Comparison of ENCODE assay signal across 8 cellular contexts in the genomic region with DNA sequence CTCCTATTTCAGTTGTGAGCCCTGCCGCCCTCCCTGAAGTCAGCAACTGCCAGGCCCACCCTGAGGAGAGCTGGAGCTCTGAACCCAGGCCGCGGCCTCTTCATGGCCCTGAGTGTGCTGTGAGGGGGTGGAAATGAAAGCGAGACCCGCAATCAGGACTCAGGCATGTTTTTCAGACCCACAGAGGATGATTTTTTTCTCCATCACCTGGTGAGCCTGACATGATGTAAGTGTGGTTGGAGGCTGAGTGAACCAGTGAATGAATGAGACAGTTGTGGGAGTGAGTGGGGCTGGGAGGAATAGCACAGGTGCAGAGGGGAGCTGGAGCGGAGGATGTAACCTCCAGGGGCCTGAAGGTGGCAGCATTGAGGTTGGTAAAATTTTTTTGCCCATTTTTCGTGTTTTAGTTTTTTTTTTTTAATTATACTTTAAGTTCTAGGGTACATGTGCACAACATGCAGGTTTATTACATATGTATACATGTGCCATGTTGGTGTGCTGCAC. TPM values are rescaled to one million over a fixed set of nuclear protein-coding genes. Genes with fewer than 3 reads are reported as not detected.
DNase-seq lines count a peak whose midpoint lies in the region; ATAC-seq, FAIRE-seq and TF ChIP-seq lines count a peak whose summit lies in the region.

No MANE protein-coding gene starts in this region.

- no peak overlapping the region for H2BK12ac ChIP-seq in H9 (ENCODE audit: insufficient read length, low read depth, low read length)

- no peak overlapping the region for H3K4me2 ChIP-seq in H9 (ENCODE audit: insufficient read depth, insufficient read length, low read length)
- H3K4me2 ChIP-seq in SK-N-SH: no peak overlapping the region
- H3K4me2 ChIP-seq in endothelial cell of umbilical vein (ENCODE audit: insufficient read depth, low read length): no peak overlapping the region

- FAIRE-seq in endothelial cell of umbilical vein (lab: Jason Lieb, UNC): peak; percentile 35

- no peak overlapping the region for H2BK5ac ChIP-seq in H9 (ENCODE audit: insufficient read length, low read length)

- CTCF ChIA-PET in SK-N-SH (lab: Yijun Ruan, JAX) (interaction anchor here (0.6 to 2.2 kb wide), 5 partner anchors 10 to 169 kb away, joined by 3 to 7 read pairs (median 4); partner anchors contain the start of gene ULBP3), endothelial cell of umbilical vein (lab: Charles Lee) (interaction anchor here (0.8 to 1.9 kb wide), 7 partner anchors 9 to 328 kb away, joined by 3 to 20 read pairs (median 3); no protein-coding TSS in a partner anchor)

- H3K36me3 Mint-ChIP-seq in H9 (ENCODE audit: insufficient read depth in 1 of 3, low read depth in 3 of 3): no peaks in the 10 kb centered on the region
- peaks cover 8% of the 10 kb centered on the region for H3K36me3 Mint-ChIP-seq in activated T-helper 2 cell treated with anti-CD3 and anti-CD28 coated beads, Interferon-gamma antibody, Interleukin-2, Interleukin-4, amounts not matched to agents 10 μg/mL and 5 μg/mL and 100 μg/mL, durations not matched to agents 14 hours and 24 hours and 36 hours (ENCODE audit: low read depth)

- no CpG with 5 or more reads among the region's 7 CpGs for WGBS in H9 (ENCODE audit: extremely low coverage, insufficient read length, low lambda C conversion rate)
- 33% methylated on average over 7 of the region's 7 CpGs for WGBS in SK-N-SH (ENCODE audit: low lambda C conversion rate)

- no peak overlapping the region for H2AFZ ChIP-seq in H9 (ENCODE audit: low read length)
- no peak overlapping the region for H2AFZ ChIP-seq in SK-N-SH (ENCODE audit: low read depth)
- H2AFZ ChIP-seq in endothelial cell of umbilical vein (ENCODE audit: low read depth, low read length): no peak overlapping the region

- H3K9ac ChIP-seq in H9 (ENCODE audit: extremely low read depth, insufficient read length, low read length) (no peak overlapping the region), SK-N-SH (no peak overlapping the region), endothelial cell of umbilical vein (replicated peaks; ENCODE audit: extremely low read depth, insufficient read depth, low read length) (no peak overlapping the region)

- TF ChIP-seq CTCF in H9 (conservative IDR thresholded peaks at IDR 0.05) (peak; percentile 72), SK-N-SH (IDR thresholded peaks at IDR 0.05) (peak; percentile 62), endothelial cell of umbilical vein (IDR thresholded peaks at IDR 0.05; ENCODE audit: extremely low read depth in 1 of 2, insufficient read depth in 1 of 2, low read depth in 1 of 2, low read length in 2 of 2) (peak; percentile 29 to 48)

- H3K79me1 ChIP-seq in H9 (ENCODE audit: insufficient read depth, low read depth, low read length, poor library complexity, severe bottlenecking): no peaks in the 10 kb centered on the region

- H3K9me3 ChIP-seq in H9 (ENCODE audit: control insufficient read depth, low read depth, low read length): no peaks in the 10 kb centered on the region
- no peaks in the 10 kb centered on the region for H3K9me3 ChIP-seq in SK-N-SH
- H3K9me3 ChIP-seq in endothelial cell of umbilical vein (replicated peaks; ENCODE audit: control insufficient read depth, insufficient read depth, low read length): no peaks in the 10 kb centered on the region

- peaks cover 7 to 8% of the 10 kb centered on the region in 2 experiments for H3K4me1 Mint-ChIP-seq in H9
- H3K4me1 Mint-ChIP-seq in activated T-helper 2 cell treated with anti-CD3 and anti-CD28 coated beads, Interferon-gamma antibody, Interleukin-2, Interleukin-4, amounts not matched to agents 10 μg/mL and 5 μg/mL and 100 μg/mL, durations not matched to agents 14 hours and 24 hours and 36 hours (ENCODE audit: low read depth): peaks cover 30% of the 10 kb centered on the region

- peaks cover 76% of the 10 kb centered on the region for H3K27me3 Mint-ChIP-seq in H9 (ENCODE audit: low read depth)
- H3K27me3 Mint-ChIP-seq in activated T-helper 2 cell treated with anti-CD3 and anti-CD28 coated beads, Interferon-gamma antibody, Interleukin-2, Interleukin-4, amounts not matched to agents 10 μg/mL and 5 μg/mL and 100 μg/mL, durations not matched to agents 14 hours and 24 hours and 36 hours (ENCODE audit: low read depth): peaks cover 44% of the 10 kb centered on the region

- no peaks in the 10 kb centered on the region for H3K9me1 ChIP-seq in endothelial cell of umbilical vein (replicated peaks; ENCODE audit: control insufficient read depth, extremely low read depth, insufficient read depth, low read length)

- no peak overlapping the region for H3K27ac ChIP-seq in H9 (ENCODE audit: insufficient read length, low read depth, low read length)
- no peak overlapping the region for H3K27ac ChIP-seq in SK-N-SH (ENCODE audit: low read depth in 2 of 2, low read length in 1 of 2)
- no peak overlapping the region for H3K27ac ChIP-seq in endothelial cell of umbilical vein (ENCODE audit: insufficient read depth, low read depth, low read length)

- H4K8ac ChIP-seq in H9 (replicated peaks; ENCODE audit: insufficient read length, low read depth, low read length): no peak overlapping the region

- no peak overlapping the region for H3K56ac ChIP-seq in H9 (ENCODE audit: insufficient read length, low read depth, low read length)

- H4K5ac ChIP-seq in H9 (ENCODE audit: insufficient read length, low read depth, low read length): no peak overlapping the region

- POLR2A ChIA-PET in SK-N-SH (lab: Yijun Ruan, JAX) (no interaction called here), endothelial cell of umbilical vein (lab: Charles Lee) (no interaction called here)

- intact Hi-C loops in endothelial cell of umbilical vein (cut with micrococcal nuclease): no loop called here
- intact Hi-C loops in activated T-helper 2 cell treated with anti-CD3 and anti-CD28 coated beads, Interferon-gamma antibody, Interleukin-2, Interleukin-4, amounts not matched to agents 10 μg/mL and 5 μg/mL and 100 μg/mL, durations not matched to agents 14 hours and 24 hours and 36 hours (cut with micrococcal nuclease): loop anchor here (5.0 to 10.0 kb wide), 4 partner anchors 60 to 442 kb away; partner anchors contain the start of genes GINM1, LATS1, LRP11 and ULBP3

- H3K27me3 ChIP-seq in H9 (ENCODE audit: insufficient read depth, low read length) (peaks cover 28% of the 10 kb centered on the region), SK-N-SH (ENCODE audit: insufficient read depth) (peaks cover 22% of the 10 kb centered on the region), endothelial cell of umbilical vein (ENCODE audit: control insufficient read depth in 2 of 2, insufficient read depth in 2 of 2, low read length in 2 of 2) (peaks cover 13 to 24% of the 10 kb centered on the region in 2 experiments)

- H3F3A ChIP-seq in SK-N-SH (replicated peaks; ENCODE audit: insufficient read depth): no peaks in the 10 kb centered on the region

- no peaks in the 10 kb centered on the region for H3K79me2 ChIP-seq in H9 (ENCODE audit: insufficient read depth, low read length)
- H3K79me2 ChIP-seq in SK-N-SH (ENCODE audit: insufficient read depth): no peaks in the 10 kb centered on the region
- no peaks in the 10 kb centered on the region for H3K79me2 ChIP-seq in endothelial cell of umbilical vein (ENCODE audit: control insufficient read depth, insufficient read depth, low read length)

- peak; percentile 15; the same call in 1 of the 2 replicates for TF ChIP-seq RAD21 in SK-N-SH (IDR thresholded peaks at IDR 0.05; ENCODE audit: low read length)

- no peak for TF ChIP-seq POLR2A in endothelial cell of umbilical vein (IDR thresholded peaks at IDR 0.05; ENCODE audit: low read depth, low read length)

- H3K23me2 ChIP-seq in H9 (ENCODE audit: insufficient read length, low read depth, low read length, poor library complexity, severe bottlenecking): peaks cover 5% of the 10 kb centered on the region

- no peak overlapping the region for H2BK120ac ChIP-seq in H9 (ENCODE audit: low read depth, low read length, poor library complexity, severe bottlenecking)

- TF ChIP-seq EP300 in SK-N-SH (IDR thresholded peaks at IDR 0.05; ENCODE audit: borderline replicate concordance in 1 of 2, low read depth in 1 of 2, low read length in 1 of 2): no peak

- H3K23ac ChIP-seq in H9 (ENCODE audit: insufficient read length, low read depth, low read length): no peak overlapping the region

- no peak overlapping the region for H3T11ph ChIP-seq in H9 (ENCODE audit: low read length)

- no peak for ATAC-seq in HG02763 (IDR thresholded peaks at IDR 0.05; ENCODE audit: unreplicated experiment)

- H3K4me3 ChIP-seq in SK-N-SH (ENCODE audit: low read depth in 2 of 2, low read length in 1 of 2) (no peak overlapping the region; a peak in 1 of 4 replicates), endothelial cell of umbilical vein (replicated peaks in 1 of 3; ENCODE audit: insufficient read depth in 1 of 3, low read depth in 1 of 3, low read length in 3 of 3) (no peak overlapping the region)

- no peak overlapping the region for H3K18ac ChIP-seq in H9 (ENCODE audit: insufficient read length, low read depth, low read length)

- no TSS peak for BruUV-seq in endothelial cell of umbilical vein (replicated peaks; lab: Mats Ljungman, UMichigan)

- H3K9me2 ChIP-seq in SK-N-SH: no peaks in the 10 kb centered on the region

- dilution Hi-C loops in endothelial cell of umbilical vein (cut with MboI; ENCODE audit: extremely low pct_ligation_motif_present, low sequenced_read_pairs): no loop called here

- H4K91ac ChIP-seq in H9 (ENCODE audit: insufficient read length, low read depth, low read length): no peak overlapping the region

- H3K27ac Mint-ChIP-seq in H9: no peak overlapping the region
- H3K27ac Mint-ChIP-seq in activated T-helper 2 cell treated with anti-CD3 and anti-CD28 coated beads, Interferon-gamma antibody, Interleukin-2, Interleukin-4, amounts not matched to agents 10 μg/mL and 5 μg/mL and 100 μg/mL, durations not matched to agents 14 hours and 24 hours and 36 hours: no peak overlapping the region

- no peaks in the 10 kb centered on the region for H3K4me1 ChIP-seq in H9 (ENCODE audit: insufficient read depth, low read length)
- H3K4me1 ChIP-seq in SK-N-SH (ENCODE audit: control insufficient read depth in 1 of 2, insufficient read depth in 2 of 2, low read depth in 1 of 2, low read length in 1 of 2): peaks cover 0 to 3% of the 10 kb centered on the region in 2 experiments; a peak in 1 of 4 replicates
- H3K4me1 ChIP-seq in endothelial cell of umbilical vein (ENCODE audit: control insufficient read depth, extremely low read depth, insufficient read depth, low read length): peaks cover 2% of the 10 kb centered on the region

- H3K4me3 Mint-ChIP-seq in H9: peak overlapping the region in 1 of 2 experiments; percentile 25; a peak in 2 of 5 replicates
- H3K4me3 Mint-ChIP-seq in activated T-helper 2 cell treated with anti-CD3 and anti-CD28 coated beads, Interferon-gamma antibody, Interleukin-2, Interleukin-4, amounts not matched to agents 10 μg/mL and 5 μg/mL and 100 μg/mL, durations not matched to agents 14 hours and 24 hours and 36 hours (ENCODE audit: low read depth): no peak overlapping the region

- H2BK15ac ChIP-seq in H9 (ENCODE audit: low read depth, low read length): no peak overlapping the region

- DNase-seq in CD1c-positive myeloid dendritic cell (ENCODE audit: extremely low spot score) (peak; percentile 8), H9 (no peak), SK-N-SH (peak; percentile 61), endothelial cell of umbilical vein (ENCODE audit: low read depth, low spot score) (no peak), dedifferentiated amniotic fluid mesenchymal stem cell (ENCODE audit: extremely low spot score) (no peak)
- peak; percentile 32 for DNase-seq in stimulated activated CD4-positive, alpha-beta T cell treated with anti-CD3 and anti-CD28 coated beads, Interleukin-2, amount 100 ng/mL, for 4 hours (ENCODE audit: low read depth)
- no peak for DNase-seq in activated T-helper 2 cell treated with anti-CD3 and anti-CD28 coated beads, Interferon-gamma antibody, Interleukin-2, Interleukin-4, amounts not matched to agents 10 μg/mL and 5 μg/mL and 100 μg/mL, durations not matched to agents 14 hours and 24 hours and 36 hours (ENCODE audit: low spot score)

- H3K14ac ChIP-seq in H9 (ENCODE audit: insufficient read depth, low read length): no peak overlapping the region

- H3K9me3 Mint-ChIP-seq in H9: peaks cover 0 to 2% of the 10 kb centered on the region in 2 experiments; a peak in 3 of 5 replicates
- no peaks in the 10 kb centered on the region for H3K9me3 Mint-ChIP-seq in activated T-helper 2 cell treated with anti-CD3 and anti-CD28 coated beads, Interferon-gamma antibody, Interleukin-2, Interleukin-4, amounts not matched to agents 10 μg/mL and 5 μg/mL and 100 μg/mL, durations not matched to agents 14 hours and 24 hours and 36 hours

- H4K20me1 ChIP-seq in H9 (ENCODE audit: control insufficient read depth, insufficient read depth, insufficient read length): no peaks in the 10 kb centered on the region
- H4K20me1 ChIP-seq in SK-N-SH (ENCODE audit: insufficient read depth): no peaks in the 10 kb centered on the region
- H4K20me1 ChIP-seq in endothelial cell of umbilical vein (replicated peaks; ENCODE audit: control insufficient read depth, extremely low read depth, insufficient read depth, low read length): no peaks in the 10 kb centered on the region

- H2AK5ac ChIP-seq in H9 (ENCODE audit: insufficient read length, low read length): no peak overlapping the region

- no peaks in the 10 kb centered on the region for H3K36me3 ChIP-seq in SK-N-SH (replicated peaks in 1 of 2; ENCODE audit: control insufficient read depth in 1 of 2, insufficient read depth in 2 of 2, low read length in 1 of 2)
- H3K36me3 ChIP-seq in endothelial cell of umbilical vein (ENCODE audit: control insufficient read depth in 2 of 2, extremely low read depth in 1 of 2, insufficient read depth in 2 of 2, low read length in 2 of 2): no peaks in the 10 kb centered on the region

- H3K4ac ChIP-seq in H9 (ENCODE audit: low read depth, low read length): no peak overlapping the region

- no peak overlapping the region for H2BK20ac ChIP-seq in H9 (ENCODE audit: low read depth, low read length, poor library complexity, severe bottlenecking)

RNA-seq across cellular contexts. Expression of gene RAET1L, which starts 18.3 kb away (rescaled TPM):
- total RNA-seq in H9 (2021) (not detected in 2 replicates), endothelial cell of umbilical vein (not detected in 2 replicates)
- polyA plus RNA-seq in SK-N-SH (2012; rRNA removed) (not detected in 2 replicates), endothelial cell of umbilical vein (not detected in 2 replicates)
- not detected in 2 replicates for polyA plus RNA-seq in SK-N-SH (2012; cell fraction: cytosol; rRNA removed)
- polyA plus RNA-seq in SK-N-SH (2012; cell fraction: nucleus; rRNA removed): 0.05 TPM in 1 of 2 replicates, not detected in the other
- polyA plus RNA-seq in endothelial cell of umbilical vein (2011; cell fraction: cytosol; rRNA removed): not detected in 2 replicates
- polyA plus RNA-seq in endothelial cell of umbilical vein (2011; cell fraction: nucleus; rRNA removed): not detected in 2 replicates
- not detected in 2 replicates for polyA plus RNA-seq in endothelial cell of umbilical vein (2012)
- not detected in 2 replicates for polyA minus RNA-seq in endothelial cell of umbilical vein
- polyA minus RNA-seq in endothelial cell of umbilical vein (2011; cell fraction: cytosol; rRNA and poly(A)+ RNA removed): not detected
- not detected in 2 replicates for polyA minus RNA-seq in endothelial cell of umbilical vein (2011; cell fraction: nucleus; rRNA and poly(A)+ RNA removed)
- not detected in 2 replicates for total RNA-seq in activated T-helper 2 cell treated with anti-CD3 and anti-CD28 coated beads, Interferon-gamma antibody, Interleukin-2, Interleukin-4, amounts not matched to agents 10 μg/mL and 5 μg/mL and 100 μg/mL, durations not matched to agents 14 hours and 24 hours and 36 hours

RNA-seq across cellular contexts. Expression of gene ULBP1, which starts 43.3 kb away (rescaled TPM):
- total RNA-seq in H9 (2021) (1.6 and 2.1 TPM in 2 replicates), endothelial cell of umbilical vein (0.33 and 2.3 TPM in 2 replicates)
- polyA plus RNA-seq in SK-N-SH (2012; rRNA removed) (0.02 TPM in 1 of 2 replicates, not detected in the other), endothelial cell of umbilical vein (1.1 and 1.4 TPM in 2 replicates)
- polyA plus RNA-seq in SK-N-SH (2012; cell fraction: cytosol; rRNA removed): 0.03 TPM in 2 replicates
- polyA plus RNA-seq in SK-N-SH (2012; cell fraction: nucleus; rRNA removed): 0.01 and 0.02 TPM in 2 replicates
- 1.8 and 1.9 TPM in 2 replicates for polyA plus RNA-seq in endothelial cell of umbilical vein (2011; cell fraction: cytosol; rRNA removed)
- 1.3 and 1.5 TPM in 2 replicates for polyA plus RNA-seq in endothelial cell of umbilical vein (2011; cell fraction: nucleus; rRNA removed)
- polyA plus RNA-seq in endothelial cell of umbilical vein (2012): 0.85 and 1.2 TPM in 2 replicates
- 0.61 and 0.96 TPM in 2 replicates for polyA minus RNA-seq in endothelial cell of umbilical vein
- 0.31 TPM for polyA minus RNA-seq in endothelial cell of umbilical vein (2011; cell fraction: cytosol; rRNA and poly(A)+ RNA removed)
- 0.53 and 0.63 TPM in 2 replicates for polyA minus RNA-seq in endothelial cell of umbilical vein (2011; cell fraction: nucleus; rRNA and poly(A)+ RNA removed)
- 0.41 and 0.48 TPM in 2 replicates for total RNA-seq in activated T-helper 2 cell treated with anti-CD3 and anti-CD28 coated beads, Interferon-gamma antibody, Interleukin-2, Interleukin-4, amounts not matched to agents 10 μg/mL and 5 μg/mL and 100 μg/mL, durations not matched to agents 14 hours and 24 hours and 36 hours

Comparison
In these comparisons a context has a peak if more than half of its experiments do, and no peak if none do; other contexts are left out.
1. DNase-seq: peak in CD1c-positive myeloid dendritic cell (single experiment), SK-N-SH (single experiment) and stimulated activated CD4-positive, alpha-beta T cell treated with anti-CD3 and anti-CD28 coated beads, Interleukin-2, amount 100 ng/mL, for 4 hours (single experiment); none in H9 (single experiment), endothelial cell of umbilical vein (single experiment), dedifferentiated amniotic fluid mesenchymal stem cell (single experiment) and activated T-helper 2 cell treated with anti-CD3 and anti-CD28 coated beads, Interferon-gamma antibody, Interleukin-2, Interleukin-4, amounts not matched to agents 10 μg/mL and 5 μg/mL and 100 μg/mL, durations not matched to agents 14 hours and 24 hours and 36 hours (single experiment).
2. Peak in every context shown above with its lines, with median percentiles within 50 percentile points of each other: CTCF ChIP-seq.